In genomic region chr1:46878173-46878782, GRCh38 we compare ENCODE assay signal across 8 cellular contexts.
A peak's percentile ranks its signal among the peaks of the same experiment; 100 is the strongest.
DNase-seq lines count a peak whose midpoint lies in the region; ATAC-seq and TF ChIP-seq lines count a peak whose summit lies in the region.
"Not testable (repeated sequence)": the region's sequence is repeated elsewhere in the genome, so short reads cannot be mapped to it uniquely, and the experiment has no call there.

No MANE protein-coding gene starts in this region.

- 27 to 41% (median 33%) methylated on average over 3 of the region's 3 CpGs for WGBS in adrenal gland, 4 donors
- 37 to 38% methylated on average over 3 of the region's 3 CpGs for WGBS in lung, 2 donors

- not testable (repeated sequence) for H3K79me2 ChIP-seq in fibroblast of lung (ENCODE audit: control insufficient read depth, insufficient read depth, low read length)

- peak; percentile 20 for DNase-seq in CD1c-positive myeloid dendritic cell (ENCODE audit: extremely low spot score)
- peak; percentile 16 for DNase-seq in NCI-H1694 treated with DMSO at 0.1 percent for 48 hours (lab: John Stamatoyannopoulos, UW)
- not testable (repeated sequence) for DNase-seq in RWPE1 (ENCODE audit: low spot score); lung (ENCODE audit: low spot score)
- DNase-seq in adrenal gland: peak in 3 of 7 donors; percentile 10 to 47 (median 29)
- DNase-seq in fibroblast of lung (ENCODE audit: low read depth in 2 of 2): peak in 1 of 2 donors; percentile 18
- peak; percentile 9 to 32 for DNase-seq in stimulated activated CD4-positive, alpha-beta T cell treated with anti-CD3 and anti-CD28 coated beads, Interleukin-2, amount 100 ng/mL, for 48 hours

- not testable (repeated sequence) for H3K9me3 ChIP-seq in adrenal gland (replicated peaks in 1 of 3); fibroblast of lung (ENCODE audit: control insufficient read depth, insufficient read depth, low read depth, low read length); lung (ENCODE audit: control insufficient read depth in 2 of 2, insufficient read depth in 1 of 2, low read length in 1 of 2)

- peak; percentile 56 for ATAC-seq in GM19395 (IDR thresholded peaks at IDR 0.05; ENCODE audit: unreplicated experiment)
- ATAC-seq in lung (ENCODE audit: insufficient read depth, low FRiP score): not testable (repeated sequence)

- CTCF ChIA-PET in RWPE1 (lab: Yijun Ruan, JAX): not testable (repeated sequence)

- not testable (repeated sequence) for H4K20me1 ChIP-seq in fibroblast of lung (ENCODE audit: control insufficient read depth, extremely low read depth, insufficient read depth, low read length)

- TF ChIP-seq CTCF in RWPE1 (conservative IDR thresholded peaks at IDR 0.05; ENCODE audit: low read depth): peak; percentile 60
- TF ChIP-seq CTCF in adrenal gland (IDR thresholded peaks at IDR 0.05): peak; percentile 35 to 57 (median 44)
- TF ChIP-seq CTCF in fibroblast of lung (conservative IDR thresholded peaks at IDR 0.05 in 1 of 2, IDR thresholded peaks at IDR 0.05 in 1 of 2; ENCODE audit: low read depth in 1 of 2, low read length in 2 of 2): peak; percentile 24 to 44
- TF ChIP-seq CTCF in lung (IDR thresholded peaks at IDR 0.05; ENCODE audit: control extremely low read depth, extremely low read depth): peak; percentile 23

- not testable (repeated sequence) for H3K4me2 ChIP-seq in fibroblast of lung (ENCODE audit: extremely low read depth, insufficient read depth, low read length)

- intact Hi-C loops in adrenal gland (cut with DNase I): not testable (repeated sequence)

- H3K4me1 ChIP-seq in adrenal gland (replicated peaks in 1 of 2); fibroblast of lung (ENCODE audit: control insufficient read depth, extremely low read depth, insufficient read depth, low read length); lung (ENCODE audit: control insufficient read depth in 2 of 2, insufficient read depth in 2 of 2, low read length in 2 of 2): not testable (repeated sequence)

- not testable (repeated sequence) for H3K36me3 ChIP-seq in adrenal gland (replicated peaks in 1 of 2); fibroblast of lung (ENCODE audit: control insufficient read depth, insufficient read depth, low read length); lung (ENCODE audit: control insufficient read depth in 2 of 2, insufficient read depth in 2 of 2, low read length in 2 of 2)

- not testable (repeated sequence) for H3K27ac ChIP-seq in RWPE1; adrenal gland; fibroblast of lung (ENCODE audit: insufficient read depth, low read length); lung (ENCODE audit: low read depth in 1 of 2, low read length in 1 of 2)

- not testable (repeated sequence) for H3K4me3 ChIP-seq in adrenal gland; fibroblast of lung (replicated peaks in 1 of 4; ENCODE audit: control extremely low read depth in 1 of 4, insufficient read depth in 1 of 4, low read depth in 3 of 4, low read length in 4 of 4); lung

- H3K27me3 ChIP-seq in adrenal gland; fibroblast of lung (ENCODE audit: control insufficient read depth, insufficient read depth, low read length); lung (ENCODE audit: control insufficient read depth, insufficient read depth): not testable (repeated sequence)

- POLR2A ChIA-PET in RWPE1 (lab: Yijun Ruan, JAX; ENCODE audit: low non-redundant PET): not testable (repeated sequence)

- H2AFZ ChIP-seq in fibroblast of lung (ENCODE audit: low read length): not testable (repeated sequence)

- H3K9ac ChIP-seq in fibroblast of lung (ENCODE audit: insufficient read depth, low read length): not testable (repeated sequence)

- not testable (repeated sequence) for TF ChIP-seq POLR2A in adrenal gland (IDR thresholded peaks at IDR 0.05)
